In genomic region chr15:90552162-90552928, GRCh38 we compare ENCODE assay signal across 10 cellular contexts. TPM values are rescaled to one million over a fixed set of nuclear protein-coding genes. Genes with fewer than 3 reads are reported as not detected.
DNase-seq lines count a peak whose midpoint lies in the region; ATAC-seq and TF ChIP-seq lines count a peak whose summit lies in the region.
"Had no signal": no experiment of that assay in that cellular context is flagged by ENCODE, and none has a peak within 500 bp of the region (broad histone marks: within the 10 kb centered on the region; RNA-seq: fewer than 3 reads in every experiment).

No MANE protein-coding gene starts in this region.

- no peak for ATAC-seq in HG02852 (IDR thresholded peaks at IDR 0.05; ENCODE audit: unreplicated experiment)

- peaks cover 30% of the 10 kb centered on the region for H3K79me2 ChIP-seq in ACC112 (ENCODE audit: control insufficient read depth, insufficient read depth, low read length, unreplicated experiment)

- no peaks in the 10 kb centered on the region for H3K9me3 ChIP-seq in Peyer's patch

- peak overlapping the region; percentile 93 for H3K27ac Mint-ChIP-seq in osteocyte (ENCODE audit: unreplicated experiment)
- H3K27ac Mint-ChIP-seq: activated naive CD8-positive, alpha-beta T cell treated with anti-CD3 and anti-CD28 coated beads, Interleukin-2, amount 10 ng/mL, durations not matched to agents 7 days and 5 days had no signal

- H3K9me3 Mint-ChIP-seq in osteocyte (ENCODE audit: unreplicated experiment) = no peaks in the 10 kb centered on the region
- H3K9me3 Mint-ChIP-seq: activated naive CD8-positive, alpha-beta T cell treated with anti-CD3 and anti-CD28 coated beads, Interleukin-2, amount 10 ng/mL, durations not matched to agents 7 days and 5 days had no signal

- peaks cover 35% of the 10 kb centered on the region for H3K4me1 ChIP-seq in ACC112 (ENCODE audit: control insufficient read depth, insufficient read depth, low read length, unreplicated experiment)
- peaks cover 0 to 13% (median under 1%) of the 10 kb centered on the region in 4 donors for H3K4me1 ChIP-seq in Peyer's patch

- DNase-seq in Peyer's patch (no peak), fibroblast of mammary gland (ENCODE audit: low read depth) (peak; percentile 98), osteocyte (ENCODE audit: extremely low spot score, unreplicated experiment) (no peak), NCI-H69 (lab: John Stamatoyannopoulos, UW) (no peak), G401 (ENCODE audit: low spot score) (no peak), C1 segment of cervical spinal cord (lab: John Stamatoyannopoulos, UW) (no peak)
- DNase-seq: activated naive CD8-positive, alpha-beta T cell treated with anti-CD3 and anti-CD28 coated beads, Interleukin-2, amount 10 ng/mL, durations not matched to agents 7 days and 5 days; NCI-H2029 treated with DMSO at 0.1 percent for 48 hours had no signal

- peak overlapping the region; percentile 97 for H3K27ac ChIP-seq in ACC112 (ENCODE audit: low read depth, low read length)
- peak overlapping the region in 3 of 4 donors; percentile 38 to 72 (median 44) for H3K27ac ChIP-seq in Peyer's patch

- no peak for TF ChIP-seq POLR2A in Peyer's patch (IDR thresholded peaks at IDR 0.05)

- TF ChIP-seq CTCF in Peyer's patch (IDR thresholded peaks at IDR 0.05) = no peak
- TF ChIP-seq CTCF in fibroblast of mammary gland (conservative IDR thresholded peaks at IDR 0.05; ENCODE audit: control insufficient read depth, insufficient read depth, low read depth, low read length) = no peak
- TF ChIP-seq CTCF in osteocyte (IDR thresholded peaks at IDR 0.05) = no peak

- H3K4me3 Mint-ChIP-seq in osteocyte (ENCODE audit: unreplicated experiment) = peak overlapping the region; percentile 58
- H3K4me3 Mint-ChIP-seq: activated naive CD8-positive, alpha-beta T cell treated with anti-CD3 and anti-CD28 coated beads, Interleukin-2, amount 10 ng/mL, durations not matched to agents 7 days and 5 days had no signal

- in situ Hi-C loops in G401 (cut with HindIII; ENCODE audit: low sequenced_read_pairs) = no loop called here

- H3K4me3 ChIP-seq in ACC112 (ENCODE audit: low read depth, low read length) = peak overlapping the region; percentile 62
- H3K4me3 ChIP-seq in Peyer's patch = no peak overlapping the region
- H3K4me3 ChIP-seq in fibroblast of mammary gland (ENCODE audit: control insufficient read depth, low read depth, low read length) = no peak overlapping the region

- H3K27me3 ChIP-seq in ACC112 (ENCODE audit: insufficient read depth, low read length) = no peaks in the 10 kb centered on the region
- H3K27me3 ChIP-seq in Peyer's patch = no peaks in the 10 kb centered on the region

- H3K36me3 ChIP-seq in ACC112 (ENCODE audit: insufficient read depth, low read length) = 0 out of 2 replicates have a peak, but pooled peaks cover 6% of the 10 kb centered on the region
- no peaks in the 10 kb centered on the region for H3K36me3 ChIP-seq in Peyer's patch

- H3K27me3 Mint-ChIP-seq in osteocyte (ENCODE audit: unreplicated experiment) = no peaks in the 10 kb centered on the region
- H3K27me3 Mint-ChIP-seq: activated naive CD8-positive, alpha-beta T cell treated with anti-CD3 and anti-CD28 coated beads, Interleukin-2, amount 10 ng/mL, durations not matched to agents 7 days and 5 days had no signal

- peak overlapping the region; percentile 58 for H2AFZ ChIP-seq in ACC112 (ENCODE audit: low read length, unreplicated experiment)

- H3K36me3 Mint-ChIP-seq in osteocyte (ENCODE audit: unreplicated experiment) = peaks cover 2% of the 10 kb centered on the region

- H3K4me1 Mint-ChIP-seq in osteocyte (ENCODE audit: unreplicated experiment) = peaks cover 39% of the 10 kb centered on the region

RNA-seq across cellular contexts. Expression of gene CRTC3, which starts 22.6 kb away (rescaled TPM):
- total RNA-seq in Peyer's patch (10 to 100 TPM; 19.8 to 33.1 (median 25.9) TPM), osteocyte (45.6 and 48.6 TPM in 2 replicates)
- 5.9 and 7.4 TPM in 2 replicates for total RNA-seq in G401 (2014; rRNA removed; shearing (Covaris generic))
